Comparison of ENCODE assay signal across 1 cellular context in the genomic region with DNA sequence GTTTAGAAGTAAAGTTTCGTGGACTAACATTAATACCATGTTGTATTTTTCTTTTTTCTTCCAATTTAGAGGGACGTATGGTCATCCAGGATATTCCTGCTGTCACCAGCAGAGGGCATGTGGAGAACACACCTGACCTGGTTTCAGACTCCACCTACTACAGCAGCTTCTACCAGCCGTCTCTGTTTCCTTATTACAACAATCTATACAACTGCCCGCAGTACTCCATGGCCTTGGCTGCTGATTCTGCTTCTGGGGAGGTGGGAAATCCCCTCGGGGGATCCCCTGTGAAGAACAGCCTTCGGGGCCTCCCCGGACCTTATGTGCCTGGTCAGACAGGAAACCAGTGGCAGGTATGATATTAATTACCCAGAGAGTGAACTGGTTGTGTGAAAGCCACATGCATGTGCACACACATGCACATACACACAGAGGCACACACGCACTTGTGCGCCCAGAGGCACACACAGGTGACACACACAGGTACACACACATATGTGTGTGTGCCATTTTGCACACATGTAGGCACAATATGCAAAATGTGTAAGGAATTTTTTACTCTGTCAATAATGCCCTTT.
A peak's percentile ranks its signal among the peaks of the same experiment; 100 is the strongest.
TF ChIP-seq lines count a peak whose summit lies in the region.

No MANE protein-coding gene starts in this region.

TF ChIP-seq in GM12878, 131 proteins besides CTCF, POLR2A, EP300 and RAD21 (continued from another document):
- TF ChIP-seq TBL1XR1 (IDR thresholded peaks at IDR 0.05; ENCODE audit: low read depth, low read length) (peak; percentile 76; the same call in 1 of the 2 replicates), TCF3 (IDR thresholded peaks at IDR 0.05; ENCODE audit: borderline replicate concordance, insufficient read depth, low read depth, low read length) (0 out of 2 replicates have a peak, but pooled peaks have one; percentile 38), HDAC6 (IDR thresholded peaks at IDR 0.05; ENCODE audit: unreplicated experiment) (no peak), SRF (IDR thresholded peaks at IDR 0.05; ENCODE audit: low read depth in 2 of 2, low read length in 2 of 2) (peak in 1 of 2 experiments; percentile 77; a peak in 2 of 4 replicates)
